ENCODE assay signal across 23 cellular contexts in the genomic region with DNA sequence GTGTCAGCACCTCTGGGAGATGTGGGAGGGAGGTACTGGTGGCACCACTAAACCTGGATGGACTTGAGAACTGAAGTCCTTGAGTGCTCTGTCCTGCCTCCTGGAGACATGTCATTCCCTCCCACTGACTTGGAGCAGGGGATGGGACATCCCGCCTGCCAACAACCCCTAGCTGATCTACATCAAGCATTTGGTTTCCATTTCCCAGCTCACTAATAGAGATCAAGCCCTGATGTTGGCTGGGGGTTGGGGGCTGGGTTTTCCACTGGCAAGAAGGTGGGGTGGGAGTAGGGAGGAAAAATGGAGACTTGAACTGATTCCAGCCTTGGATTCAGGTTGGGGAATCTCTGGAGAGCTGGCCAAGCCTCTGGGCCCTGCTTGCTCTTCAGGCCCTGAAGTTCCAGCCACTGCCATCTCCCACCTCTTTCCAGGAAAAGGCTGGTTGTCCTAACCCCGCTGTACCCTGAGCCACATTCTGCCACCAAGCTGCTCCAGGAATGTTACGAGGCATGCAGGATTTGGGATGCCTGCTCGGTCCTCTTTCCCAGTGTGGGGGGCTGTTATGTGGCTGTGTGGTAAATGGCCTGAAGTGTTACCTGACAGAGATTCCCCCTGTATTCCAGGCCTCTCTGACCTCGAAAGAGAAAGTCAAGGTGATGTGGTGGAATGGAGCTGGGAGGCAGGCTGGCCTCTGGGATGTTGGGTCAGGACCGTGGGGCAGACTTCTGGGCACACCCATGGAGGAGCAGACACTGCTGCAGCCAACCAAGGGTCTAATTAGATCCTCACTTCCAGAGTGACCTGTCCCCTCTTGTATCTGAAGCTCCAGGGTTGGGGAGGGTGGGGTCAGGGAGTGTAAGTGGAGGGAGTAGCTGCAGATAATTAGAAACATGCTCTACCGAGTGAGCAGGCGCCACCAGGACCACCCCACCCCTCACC. TPM values are rescaled to one million over a fixed set of nuclear protein-coding genes. Genes with fewer than 3 reads are reported as not detected.
A peak's percentile ranks its signal among the peaks of the same experiment; 100 is the strongest.
DNase-seq lines count a peak whose midpoint lies in the region; ATAC-seq, FAIRE-seq and TF ChIP-seq lines count a peak whose summit lies in the region.
"Had no signal": no experiment of that assay in that cellular context is flagged by ENCODE, and none has a peak within 500 bp of the region (broad histone marks: within the 10 kb centered on the region; RNA-seq: fewer than 3 reads in every experiment).

No MANE protein-coding gene starts in this region.

- peak overlapping the region; percentile 63; the same call in 1 of the 2 replicates for H2BK12ac ChIP-seq in H1 (ENCODE audit: low read depth, low read length)

- no peak overlapping the region for H3K14ac ChIP-seq in H1 (ENCODE audit: insufficient read length)

- DNase-seq in cardiac muscle cell (ENCODE audit: low read depth in 1 of 2, low spot score in 1 of 2), result no peak
- no peak for DNase-seq in Right ventricle myocardium inferior (ENCODE audit: missing footprints)
- no peak for DNase-seq in H1 (ENCODE audit: low read depth in 1 of 2, low spot score in 2 of 2)
- DNase-seq in uterus, result peak; percentile 54 to 68
- no peak for DNase-seq in putamen (ENCODE audit: low spot score)
- no peak for DNase-seq in G401 (ENCODE audit: low spot score)
- DNase-seq in NCI-H1694 treated with DMSO at 0.1 percent for 48 hours (lab: John Stamatoyannopoulos, UW), result no peak
- DNase-seq: activated CD4-positive, alpha-beta T cell treated with anti-CD3 and anti-CD28 coated beads, Interleukin-2, amount 10 ng/mL, durations not matched to agents 7 days and 5 days; activated CD8-positive, alpha-beta memory T cell treated with anti-CD3 and anti-CD28 coated beads, Interleukin-2, amount 50 U/mL, for 4 hours; activated naive CD8-positive, alpha-beta T cell treated with anti-CD3 and anti-CD28 coated beads, Interleukin-2, amount 50 U/mL, for 24 hours; DMS53; left ventricle myocardium superior; NCI-H2029 treated with DMSO at 0.1 percent for 48 hours; pancreas; small intestine; stimulated activated CD4-positive, alpha-beta T cell treated with anti-CD3 and anti-CD28 coated beads, Interleukin-4, amount 100 ng/mL, for 24 hours had no signal

- no peak overlapping the region for H3K56ac ChIP-seq in H1 (replicated peaks; ENCODE audit: insufficient read length, low read depth, low read length)

- peaks cover 49% of the 10 kb centered on the region for H3K4me1 ChIP-seq in cardiac muscle cell (ENCODE audit: low read depth)
- H3K4me1 ChIP-seq in H1 (replicated peaks in 1 of 4; ENCODE audit: control insufficient read depth in 3 of 4, insufficient read depth in 4 of 4, low read length in 3 of 4), result peaks cover 2 to 34% (median 16%) of the 10 kb centered on the region in 4 experiments
- H3K4me1 ChIP-seq in muscle layer of colon (ENCODE audit: insufficient read depth, low read length), result peaks cover 78% of the 10 kb centered on the region
- peaks cover 13 to 39% of the 10 kb centered on the region in 2 donors for H3K4me1 ChIP-seq in uterus
- H3K4me1 ChIP-seq: pancreas had no signal

- peak overlapping the region; percentile 61 for H2BK15ac ChIP-seq in H1 (ENCODE audit: low read length)

- POLR2A ChIA-PET in H1 (lab: Charles Lee; ENCODE audit: partially characterized antibody), result interaction anchor here (0.8 to 2.5 kb wide), 14 partner anchors 8 to 88 kb away, joined by 3 to 10 read pairs (median 4); partner anchors contain the start of genes IGFBP4 and TOP2A

- TF ChIP-seq EP300 in H1 (IDR thresholded peaks at IDR 0.05; ENCODE audit: borderline replicate concordance in 1 of 2, low read depth in 2 of 2, low read length in 2 of 2), result no peak

- H3K27ac ChIP-seq in cardiac muscle cell (peak overlapping the region; percentile 2), H1 (ENCODE audit: low read depth, low read length) (no peak overlapping the region), muscle layer of colon (ENCODE audit: low read depth, low read length) (peak overlapping the region; percentile 35), uterus (peak overlapping the region; percentile 70 to 84)
- H3K27ac ChIP-seq: C4-2B, HL-60, pancreas had no signal

- TF ChIP-seq RAD21 in H1 (IDR thresholded peaks at IDR 0.05 in 1 of 2, conservative IDR thresholded peaks at IDR 0.05 in 1 of 2; ENCODE audit: low read depth in 2 of 2, low read length in 2 of 2), result no peak

- CTCF ChIA-PET in H1 (lab: Charles Lee; ENCODE audit: partially characterized antibody), result interaction anchor here (1.0 to 34.1 kb wide), 8 partner anchors 3 to 100 kb away, joined by 3 to 739 read pairs (median 4); partner anchors contain the start of gene IGFBP4

- WGBS in H1 (ENCODE audit: extremely low coverage in 1 of 2, insufficient coverage in 1 of 2, insufficient read length in 1 of 2, insufficient replicate concordance in 2 of 2, low coverage in 1 of 2, low lambda C conversion rate in 2 of 2, missing lambda C conversion rate in 1 of 2), 2 experiments, result 80% methylated on average over 6 of the region's 8 CpGs; no CpG with 5 or more reads in 1 of the 2 experiments

- H3K36me3 ChIP-seq in cardiac muscle cell (peaks cover 1% of the 10 kb centered on the region), H1 (ENCODE audit: control insufficient read depth in 2 of 4, insufficient read depth in 4 of 4, low read length in 3 of 4) (peaks cover 0 to 13% (median 7%) of the 10 kb centered on the region in 4 experiments; a peak in 4 of 8 replicates), muscle layer of colon (ENCODE audit: insufficient read depth, low read length) (peaks cover 26% of the 10 kb centered on the region), uterus (no peaks in the 10 kb centered on the region)
- H3K36me3 ChIP-seq: pancreas had no signal

- ATAC-seq in Right ventricle myocardium inferior, result no peak
- ATAC-seq: activated naive CD8-positive, alpha-beta T cell treated with anti-CD3 and anti-CD28 coated beads, Interleukin-2, amount 50 U/mL, for 24 hours; HCT116; left ventricle myocardium superior; pancreas had no signal

- H4K8ac ChIP-seq in H1 (ENCODE audit: extremely low read depth, insufficient read depth, low read length), result no peak overlapping the region; the same call in 1 of the 2 replicates

- H3K79me1 ChIP-seq in H1 (ENCODE audit: low read depth, low read length), result no peaks in the 10 kb centered on the region

- H3K27me3 ChIP-seq in cardiac muscle cell (no peaks in the 10 kb centered on the region), H1 (replicated peaks in 1 of 4; ENCODE audit: control insufficient read depth in 3 of 4, extremely low read depth in 1 of 4, insufficient read depth in 3 of 4, low read length in 3 of 4) (no peaks in the 10 kb centered on the region), muscle layer of colon (ENCODE audit: control insufficient read depth in 1 of 2, insufficient read depth in 2 of 2, low read length in 2 of 2) (no peaks in the 10 kb centered on the region), uterus (no peaks in the 10 kb centered on the region)
- H3K27me3 ChIP-seq: pancreas had no signal

- TF ChIP-seq CTCF in cardiac muscle cell (IDR thresholded peaks at IDR 0.05; ENCODE audit: low read depth, low read length), result no peak
- TF ChIP-seq CTCF in H1 (IDR thresholded peaks at IDR 0.05; ENCODE audit: control extremely low read depth in 1 of 3, insufficient read depth in 1 of 3, low read depth in 1 of 3, low read length in 3 of 3), result no peak
- no peak for TF ChIP-seq CTCF in uterus (IDR thresholded peaks at IDR 0.05)

- H4K5ac ChIP-seq in H1 (ENCODE audit: insufficient read length, low read depth, low read length), result no peak overlapping the region

- no peaks in the 10 kb centered on the region for H3K9me3 ChIP-seq in cardiac muscle cell (ENCODE audit: low read depth)
- H3K9me3 ChIP-seq in H1 (ENCODE audit: insufficient read depth in 2 of 2, low read depth in 1 of 2, low read length in 1 of 2), result no peaks in the 10 kb centered on the region
- no peaks in the 10 kb centered on the region for H3K9me3 ChIP-seq in muscle layer of colon (ENCODE audit: low read length)
- no peaks in the 10 kb centered on the region for H3K9me3 ChIP-seq in uterus
- H3K9me3 ChIP-seq: pancreas had no signal

- FAIRE-seq in H1 (lab: Jason Lieb, UNC), result no peak
- FAIRE-seq: pancreas, small intestine had no signal

- H2BK120ac ChIP-seq in H1 (replicated peaks; ENCODE audit: low read depth, low read length), result no peak overlapping the region

- H3K23ac ChIP-seq in H1 (ENCODE audit: insufficient read length), result no peak overlapping the region

- no peak overlapping the region for H3K4me3 ChIP-seq in cardiac muscle cell
- H3K4me3 ChIP-seq in H1 (ENCODE audit: extremely low read depth in 1 of 4, insufficient read depth in 2 of 4, low read depth in 3 of 4, low read length in 4 of 4), result no peak overlapping the region
- H3K4me3 ChIP-seq in muscle layer of colon (ENCODE audit: low read depth in 1 of 2, low read length in 2 of 2), result no peak overlapping the region
- no peak overlapping the region for H3K4me3 ChIP-seq in uterus
- H3K4me3 ChIP-seq: pancreas had no signal

- no peak overlapping the region for H2BK20ac ChIP-seq in H1 (ENCODE audit: low read length)

- peak overlapping the region; percentile 60; the same call in 1 of the 2 replicates for H3K18ac ChIP-seq in H1 (ENCODE audit: extremely low read depth, low read length)

- no peaks in the 10 kb centered on the region; the same call in 1 of the 2 replicates for H3K23me2 ChIP-seq in H1 (ENCODE audit: low read depth, low read length)

- no peak overlapping the region for H3K4ac ChIP-seq in H1 (replicated peaks; ENCODE audit: insufficient read length, low read depth, low read length)

- H3K79me2 ChIP-seq in H1 (ENCODE audit: control insufficient read depth in 1 of 2, insufficient read depth in 2 of 2, low read length in 2 of 2), result no peaks in the 10 kb centered on the region

- peak overlapping the region; percentile 65; the same call in 1 of the 2 replicates for H2AK5ac ChIP-seq in H1 (ENCODE audit: low read depth, low read length)

- H3K4me2 ChIP-seq in H1 (ENCODE audit: insufficient read depth in 1 of 2, low read depth in 2 of 2, low read length in 2 of 2), result no peak overlapping the region

- no peak overlapping the region for H4K91ac ChIP-seq in H1 (replicated peaks; ENCODE audit: insufficient read length, low read length)

- no peak overlapping the region for H2AFZ ChIP-seq in H1 (ENCODE audit: low read length)

- H2BK5ac ChIP-seq in H1 (ENCODE audit: low read depth, low read length), result 0 out of 2 replicates have a peak overlapping the region, but pooled peaks have one; percentile 2

- H3K9ac ChIP-seq in H1 (replicated peaks in 1 of 4; ENCODE audit: extremely low read depth in 1 of 4, low read depth in 3 of 4, low read length in 3 of 4) (no peak overlapping the region), muscle layer of colon (ENCODE audit: low read length) (no peak overlapping the region)

- H4K20me1 ChIP-seq in H1 (replicated peaks in 1 of 2; ENCODE audit: control insufficient read depth in 1 of 2, insufficient read depth in 2 of 2, low read length in 2 of 2), result no peaks in the 10 kb centered on the region

- intact Hi-C loops in Right ventricle myocardium inferior (cut with DNase I) (no loop called here), uterus (cut with DNase I; ENCODE audit: low total_unique reads) (no loop called here)

- in situ Hi-C loops in G401 (cut with HindIII; ENCODE audit: low sequenced_read_pairs), result no loop called here

- TF ChIP-seq POLR2A in H1 (IDR thresholded peaks at IDR 0.05; ENCODE audit: control extremely low read depth in 1 of 2, low read depth in 2 of 2, low read length in 2 of 2), result no peak
- no peak for TF ChIP-seq POLR2A in uterus (IDR thresholded peaks at IDR 0.05)

RNA-seq across cellular contexts. Expression of gene IGFBP4, which starts 16.7 kb away (rescaled TPM):
- 41.7 and 87.4 TPM in 2 replicates for total RNA-seq in cardiac muscle cell
- polyA plus RNA-seq in cardiac muscle cell, result 109 and 215 TPM in 2 replicates
- total RNA-seq in Right ventricle myocardium inferior, result 228 TPM
- 105 and 109 TPM in 2 replicates for total RNA-seq in H1 (2021; fragmentation: NEBNext Ultra II Directional; extraction: Animal tissue kit (Norgen Biotek cat#: 25700))
- 79.9 and 85.5 TPM in 2 replicates for polyA plus RNA-seq in H1 (2011; rRNA removed)
- 68.0 TPM for polyA plus RNA-seq in H1 (2011; cell fraction: cytosol; rRNA removed)
- polyA plus RNA-seq in H1 (2011; cell fraction: nucleus; rRNA removed), result 63.6 TPM
- 95.6 to 171 TPM (median 141 TPM) in 4 replicates for polyA plus RNA-seq in H1 (2012, experiment 1 of 2)
- polyA plus RNA-seq in H1 (2012, experiment 2 of 2), result 167 TPM
- polyA plus RNA-seq in H1 (2013, experiment 1 of 2), result 95.7 TPM
- 105 TPM for polyA plus RNA-seq in H1 (2013, experiment 2 of 2)
- polyA minus RNA-seq in H1 (2011; rRNA and poly(A)+ RNA removed), result 64.7 and 69.4 TPM in 2 replicates
- polyA minus RNA-seq in H1 (2011; cell fraction: cytosol; rRNA and poly(A)+ RNA removed), result 60.8 TPM
- polyA minus RNA-seq in H1 (2011; cell fraction: nucleus; rRNA and poly(A)+ RNA removed), result 36.3 TPM
- 1,000 to 10,000 TPM in 1 of 4 donors, 100 to 1,000 TPM in 3; 331 to 1,351 (median 418) TPM for total RNA-seq in uterus
- 44.6 and 46.2 TPM in 2 replicates for total RNA-seq in G401 (2014; rRNA removed; shearing (Covaris generic))

RNA-seq across cellular contexts. Expression of gene TNS4, which starts 41.5 kb away (rescaled TPM):
- not detected in 2 replicates for total RNA-seq in cardiac muscle cell
- polyA plus RNA-seq in cardiac muscle cell, result not detected in 2 replicates
- total RNA-seq in Right ventricle myocardium inferior, result not detected
- 0.20 and 0.80 TPM in 2 replicates for total RNA-seq in H1 (2021; fragmentation: NEBNext Ultra II Directional; extraction: Animal tissue kit (Norgen Biotek cat#: 25700))
- polyA plus RNA-seq in H1 (2011; rRNA removed), result 0.21 and 0.39 TPM in 2 replicates
- 0.49 TPM for polyA plus RNA-seq in H1 (2011; cell fraction: cytosol; rRNA removed)
- polyA plus RNA-seq in H1 (2011; cell fraction: nucleus; rRNA removed), result 0.54 TPM
- 0.21 to 0.76 TPM (median 0.30 TPM) in 4 replicates for polyA plus RNA-seq in H1 (2012, experiment 1 of 2)
- polyA plus RNA-seq in H1 (2012, experiment 2 of 2), result 0.10 TPM
- 0.39 TPM for polyA plus RNA-seq in H1 (2013, experiment 1 of 2)
- 0.63 TPM for polyA plus RNA-seq in H1 (2013, experiment 2 of 2)
- 0.60 and 0.66 TPM in 2 replicates for polyA minus RNA-seq in H1 (2011; rRNA and poly(A)+ RNA removed)
- not detected for polyA minus RNA-seq in H1 (2011; cell fraction: cytosol; rRNA and poly(A)+ RNA removed)
- polyA minus RNA-seq in H1 (2011; cell fraction: nucleus; rRNA and poly(A)+ RNA removed), result 0.90 TPM
- 1 to 10 TPM in 1 of 4 donors, under 1 TPM in 2, not detected in 1; 0.09 to 2.6 (median 0.28) TPM for total RNA-seq in uterus
- total RNA-seq in G401 (2014; rRNA removed; shearing (Covaris generic)), result not detected in 2 replicates
- total RNA-seq: A673, cardiac septum, dermis microvascular lymphatic vessel endothelial cell, left ventricle myocardium superior had no signal
- polyA plus RNA-seq: pancreas had no signal

RNA-seq across cellular contexts. Expression of gene TOP2A, which starts 42.2 kb away (rescaled TPM):
- total RNA-seq in cardiac muscle cell (11.1 and 127 TPM in 2 replicates), Right ventricle myocardium inferior (3.0 TPM), uterus (100 to 1,000 TPM in 1 of 4 donors, 1 to 10 TPM in 1, under 1 TPM in 1, not detected in 1; 0.26 to 145 (median 1.9) TPM)
- polyA plus RNA-seq in cardiac muscle cell (21.7 and 168 TPM in 2 replicates), H1 (2011; rRNA removed) (40.6 and 83.1 TPM in 2 replicates)
- 276 and 291 TPM in 2 replicates for total RNA-seq in H1 (2021; fragmentation: NEBNext Ultra II Directional; extraction: Animal tissue kit (Norgen Biotek cat#: 25700))
- polyA plus RNA-seq in H1 (2011; cell fraction: cytosol; rRNA removed), result 99.6 TPM
- 30.5 TPM for polyA plus RNA-seq in H1 (2011; cell fraction: nucleus; rRNA removed)
- 83.9 to 176 TPM (median 103 TPM) in 4 replicates for polyA plus RNA-seq in H1 (2012, experiment 1 of 2)
- 14.8 TPM for polyA plus RNA-seq in H1 (2012, experiment 2 of 2)
- 148 TPM for polyA plus RNA-seq in H1 (2013, experiment 1 of 2)
- 143 TPM for polyA plus RNA-seq in H1 (2013, experiment 2 of 2)
- 77.8 and 118 TPM in 2 replicates for polyA minus RNA-seq in H1 (2011; rRNA and poly(A)+ RNA removed)
- 70.7 TPM for polyA minus RNA-seq in H1 (2011; cell fraction: cytosol; rRNA and poly(A)+ RNA removed)
- polyA minus RNA-seq in H1 (2011; cell fraction: nucleus; rRNA and poly(A)+ RNA removed), result 82.3 TPM
- total RNA-seq in G401 (2014; rRNA removed; shearing (Covaris generic)), result 133 and 277 TPM in 2 replicates

Comparison
In these comparisons a context has a peak if more than half of its experiments do, and no peak if none do; other contexts are left out.
1. DNase-seq: peak in uterus (2 of 2); none in cardiac muscle cell (0 of 2), Right ventricle myocardium inferior (single experiment), H1 (0 of 2), putamen (single experiment), G401 (single experiment) and NCI-H1694 treated with DMSO at 0.1 percent for 48 hours (single experiment).